Comparison of ENCODE assay signal across 11 cellular contexts in genomic region chr6:125818659-125819297, GRCh38. TPM values are rescaled to one million over a fixed set of nuclear protein-coding genes. Genes with fewer than 3 reads are reported as not detected.
A peak's percentile ranks its signal among the peaks of the same experiment; 100 is the strongest.
DNase-seq lines count a peak whose midpoint lies in the region; ATAC-seq and TF ChIP-seq lines count a peak whose summit lies in the region.
"Had no signal": no experiment of that assay in that cellular context is flagged by ENCODE, and none has a peak within 500 bp of the region (broad histone marks: within the 10 kb centered on the region; RNA-seq: fewer than 3 reads in every experiment).

No MANE protein-coding gene starts in this region.

- no peak for TF ChIP-seq POLR2A in heart left ventricle (IDR thresholded peaks at IDR 0.05)

- no peaks in the 10 kb centered on the region for H3K27me3 Mint-ChIP-seq in stimulated activated memory B cell treated with anti-CD40 and anti-IgM and Interleukin-4, amounts not matched to agents 10 μg/mL and 1 μg/mL and 100 μg/mL, for 72 hours
- no peaks in the 10 kb centered on the region for H3K27me3 Mint-ChIP-seq in activated CD4-positive, alpha-beta T cell treated with anti-CD3 and anti-CD28 coated beads, Interleukin-2, amount 10 ng/mL, durations not matched to agents 7 days and 5 days
- H3K27me3 Mint-ChIP-seq: activated naive CD4-positive, alpha-beta T cell treated with anti-CD3 and anti-CD28 coated beads, Interleukin-2, amount 50 U/mL, for 24 hours had no signal

- CTCF ChIA-PET in activated CD4-positive, alpha-beta T cell treated with anti-CD3 and anti-CD28 coated beads, Interleukin-2, amount 10 ng/mL, durations not matched to agents 7 days and 5 days (lab: Charles Lee), result no interaction called here

- peaks cover 52% of the 10 kb centered on the region for H3K4me1 Mint-ChIP-seq in stimulated activated memory B cell treated with anti-CD40 and anti-IgM and Interleukin-4, amounts not matched to agents 10 μg/mL and 1 μg/mL and 100 μg/mL, for 72 hours
- peaks cover 35% of the 10 kb centered on the region for H3K4me1 Mint-ChIP-seq in activated CD4-positive, alpha-beta T cell treated with anti-CD3 and anti-CD28 coated beads, Interleukin-2, amount 10 ng/mL, durations not matched to agents 7 days and 5 days

- intact Hi-C loops in heart left ventricle (cut with DNase I), result no loop called here

- peaks cover 36% of the 10 kb centered on the region for H3K36me3 Mint-ChIP-seq in stimulated activated memory B cell treated with anti-CD40 and anti-IgM and Interleukin-4, amounts not matched to agents 10 μg/mL and 1 μg/mL and 100 μg/mL, for 72 hours
- H3K36me3 Mint-ChIP-seq in activated CD4-positive, alpha-beta T cell treated with anti-CD3 and anti-CD28 coated beads, Interleukin-2, amount 10 ng/mL, durations not matched to agents 7 days and 5 days (ENCODE audit: low read depth), result peaks cover 54% of the 10 kb centered on the region

- no peaks in the 10 kb centered on the region for H3K27me3 ChIP-seq in heart left ventricle

- no peak overlapping the region for H3K4me3 Mint-ChIP-seq in stimulated activated memory B cell treated with anti-CD40 and anti-IgM and Interleukin-4, amounts not matched to agents 10 μg/mL and 1 μg/mL and 100 μg/mL, for 72 hours
- H3K4me3 Mint-ChIP-seq in activated CD4-positive, alpha-beta T cell treated with anti-CD3 and anti-CD28 coated beads, Interleukin-2, amount 10 ng/mL, durations not matched to agents 7 days and 5 days, result no peak overlapping the region
- H3K4me3 Mint-ChIP-seq: activated naive CD4-positive, alpha-beta T cell treated with anti-CD3 and anti-CD28 coated beads, Interleukin-2, amount 50 U/mL, for 24 hours had no signal

- peak overlapping the region; percentile 5 for H3K27ac Mint-ChIP-seq in stimulated activated memory B cell treated with anti-CD40 and anti-IgM and Interleukin-4, amounts not matched to agents 10 μg/mL and 1 μg/mL and 100 μg/mL, for 72 hours
- H3K27ac Mint-ChIP-seq in activated CD4-positive, alpha-beta T cell treated with anti-CD3 and anti-CD28 coated beads, Interleukin-2, amount 10 ng/mL, durations not matched to agents 7 days and 5 days, result no peak overlapping the region
- H3K27ac Mint-ChIP-seq: activated naive CD4-positive, alpha-beta T cell treated with anti-CD3 and anti-CD28 coated beads, Interleukin-2, amount 50 U/mL, for 24 hours had no signal

- H3K27ac ChIP-seq in heart left ventricle, result peak overlapping the region in 11 of 12 donors; percentile 2 to 62 (median 45)

- POLR2A ChIA-PET in activated CD4-positive, alpha-beta T cell treated with anti-CD3 and anti-CD28 coated beads, Interleukin-2, amount 10 ng/mL, durations not matched to agents 7 days and 5 days (lab: Charles Lee), result no interaction called here

- WGBS in heart left ventricle, 4 donors, result 43 to 59% (median 53%) methylated on average over 4 of the region's 4 CpGs

- ATAC-seq in GM19351 (IDR thresholded peaks at IDR 0.05; ENCODE audit: unreplicated experiment), result peak; percentile 1
- ATAC-seq in heart left ventricle, result peak in 3 of 4 donors; percentile 62 to 83 (median 78)
- ATAC-seq in stimulated activated memory B cell treated with anti-CD40 and anti-IgM and Interleukin-4, amounts not matched to agents 10 μg/mL and 1 μg/mL and 100 μg/mL, for 72 hours, result no peak

- TF ChIP-seq CTCF in heart left ventricle (IDR thresholded peaks at IDR 0.05), result no peak

- in situ Hi-C loops in KBM-7 (cut with MboI; ENCODE audit: low pct_unique_long_range_greater_than_20kb, low sequenced_read_pairs), result no loop called here

- H3K4me1 ChIP-seq in heart left ventricle, result peaks cover 0 to 84% (median 45%) of the 10 kb centered on the region in 12 donors

- peaks cover 0 to 18% (median 0%) of the 10 kb centered on the region in 9 donors for H3K36me3 ChIP-seq in heart left ventricle

- no peaks in the 10 kb centered on the region for H3K9me3 ChIP-seq in heart left ventricle

- DNase-seq in SK-N-DZ (ENCODE audit: low spot score) (peak; percentile 36), heart left ventricle (no peak), cerebellar cortex (ENCODE audit: low spot score) (no peak), KBM-7 (no peak)
- DNase-seq in activated CD4-positive, alpha-beta T cell treated with anti-CD3 and anti-CD28 coated beads, Interleukin-2, amount 10 ng/mL, durations not matched to agents 7 days and 5 days, result no peak
- DNase-seq in activated CD8-positive, alpha-beta memory T cell treated with anti-CD3 and anti-CD28 coated beads for 24 hours, result no peak
- DNase-seq: DMS79; stimulated activated naive CD4-positive, alpha-beta T cell treated with Interleukin-2 at 50 U/mL for 16 hours had no signal

- no peaks in the 10 kb centered on the region for H3K9me3 Mint-ChIP-seq in stimulated activated memory B cell treated with anti-CD40 and anti-IgM and Interleukin-4, amounts not matched to agents 10 μg/mL and 1 μg/mL and 100 μg/mL, for 72 hours
- H3K9me3 Mint-ChIP-seq in activated CD4-positive, alpha-beta T cell treated with anti-CD3 and anti-CD28 coated beads, Interleukin-2, amount 10 ng/mL, durations not matched to agents 7 days and 5 days, result no peaks in the 10 kb centered on the region
- H3K9me3 Mint-ChIP-seq: activated naive CD4-positive, alpha-beta T cell treated with anti-CD3 and anti-CD28 coated beads, Interleukin-2, amount 50 U/mL, for 24 hours had no signal

- H3K4me3 ChIP-seq in heart left ventricle, result peak overlapping the region in 2 of 12 donors; percentile 17 to 28

RNA-seq across cellular contexts. Expression of gene NCOA7, which starts 28.0 kb away (rescaled TPM):
- 19.8 and 21.4 TPM in 2 replicates for polyA plus RNA-seq in SK-N-DZ (2014; cell fraction: cytosol; rRNA removed)
- polyA plus RNA-seq in SK-N-DZ (2014; cell fraction: nucleus; rRNA removed), result 8.5 and 12.2 TPM in 2 replicates
- total RNA-seq in heart left ventricle, result 10 to 100 TPM in 3 of 9 donors, 1 to 10 TPM in 6; 6.4 to 23.1 (median 9.9) TPM
- polyA plus RNA-seq in heart left ventricle, result 1 to 10 TPM; 3.8 to 6.4 TPM
- 10 to 100 TPM; 43.2 to 53.1 TPM for total RNA-seq in activated CD4-positive, alpha-beta T cell treated with anti-CD3 and anti-CD28 coated beads, Interleukin-2, amount 10 ng/mL, durations not matched to agents 7 days and 5 days
